Comparison of ENCODE assay signal across 28 cellular contexts in genomic region chr6:46904117-46904516, GRCh38. TPM values are rescaled to one million over a fixed set of nuclear protein-coding genes. Genes with fewer than 3 reads are reported as not detected.
"Had no signal": no experiment of that assay in that cellular context is flagged by ENCODE, and none has a peak within 500 bp of the region (broad histone marks: within the 10 kb centered on the region; RNA-seq: fewer than 3 reads in every experiment).

No MANE protein-coding gene starts in this region.

- H3K4me1 Mint-ChIP-seq: memory B cell; natural killer cell; stimulated activated effector memory CD8-positive, alpha-beta T cell treated with anti-CD3 and anti-CD28 coated beads, Interleukin-12 subunit alpha, Interleukin-12 subunit beta, amount 100 ng/mL, for 72 hours had no signal

- H3K27ac ChIP-seq: esophagus muscularis mucosa, foreskin keratinocyte, ovary, sigmoid colon, thoracic aorta, tibial nerve, upper lobe of right lung, vagina had no signal

- H3K9me3 ChIP-seq: esophagus muscularis mucosa, ovary, sigmoid colon, thoracic aorta, tibial nerve, upper lobe of right lung, vagina had no signal

- H3K4me1 ChIP-seq: foreskin keratinocyte, sigmoid colon, tibial nerve had no signal

- H3K4me3 ChIP-seq: dorsolateral prefrontal cortex, esophagus muscularis mucosa, lung, ovary, sigmoid colon, thoracic aorta, tibial nerve, upper lobe of right lung, vagina had no signal

- ATAC-seq: foreskin keratinocyte; left lobe of liver; natural killer cell; stimulated activated effector memory CD8-positive, alpha-beta T cell treated with anti-CD3 and anti-CD28 coated beads, Interleukin-12 subunit alpha, Interleukin-12 subunit beta, amount 100 ng/mL, for 72 hours; upper lobe of right lung had no signal

- DNase-seq: caudate nucleus; cerebellar nuclear complex; cortex of kidney; dorsolateral prefrontal cortex; effector CD4-positive, alpha-beta T cell; foreskin keratinocyte; glutamatergic neuron; kidney; natural killer cell; occipital lobe; ovary; posterior cingulate gyrus; retina; sigmoid colon; stimulated activated CD4-positive, alpha-beta T cell treated with anti-CD3 and anti-CD28 coated beads, Interleukin-2, amount 100 ng/mL, for 24 hours; stimulated activated CD4-positive, alpha-beta T cell treated with anti-CD3 and anti-CD28 coated beads, Interleukin-4, amount 100 ng/mL, for 24 hours; stimulated activated naive CD4-positive, alpha-beta T cell treated with Interleukin-2 at 50 U/mL for 16 hours; upper lobe of right lung had no signal

- H3K36me3 ChIP-seq: ovary, sigmoid colon, thoracic aorta, tibial nerve, vagina had no signal

- H3K9me3 Mint-ChIP-seq: memory B cell; natural killer cell; stimulated activated effector memory CD8-positive, alpha-beta T cell treated with anti-CD3 and anti-CD28 coated beads, Interleukin-12 subunit alpha, Interleukin-12 subunit beta, amount 100 ng/mL, for 72 hours had no signal

- H3K36me3 Mint-ChIP-seq: memory B cell; natural killer cell; stimulated activated effector memory CD8-positive, alpha-beta T cell treated with anti-CD3 and anti-CD28 coated beads, Interleukin-12 subunit alpha, Interleukin-12 subunit beta, amount 100 ng/mL, for 72 hours had no signal

- H3K4me3 Mint-ChIP-seq: memory B cell; natural killer cell; stimulated activated effector memory CD8-positive, alpha-beta T cell treated with anti-CD3 and anti-CD28 coated beads, Interleukin-12 subunit alpha, Interleukin-12 subunit beta, amount 100 ng/mL, for 72 hours had no signal

- H3K27ac Mint-ChIP-seq: memory B cell; natural killer cell; stimulated activated effector memory CD8-positive, alpha-beta T cell treated with anti-CD3 and anti-CD28 coated beads, Interleukin-12 subunit alpha, Interleukin-12 subunit beta, amount 100 ng/mL, for 72 hours had no signal

- H3K27me3 ChIP-seq: foreskin keratinocyte, ovary, tibial nerve, upper lobe of right lung, vagina had no signal

RNA-seq across cellular contexts. Expression of gene ADGRF5, which starts 17.6 kb away (rescaled TPM):
- total RNA-seq: foreskin keratinocyte, mononuclear cell, natural killer cell had no signal
- polyA plus RNA-seq: foreskin keratinocyte, neural cell had no signal
